Comparison of ENCODE assay signal across 8 cellular contexts in the genomic region with DNA sequence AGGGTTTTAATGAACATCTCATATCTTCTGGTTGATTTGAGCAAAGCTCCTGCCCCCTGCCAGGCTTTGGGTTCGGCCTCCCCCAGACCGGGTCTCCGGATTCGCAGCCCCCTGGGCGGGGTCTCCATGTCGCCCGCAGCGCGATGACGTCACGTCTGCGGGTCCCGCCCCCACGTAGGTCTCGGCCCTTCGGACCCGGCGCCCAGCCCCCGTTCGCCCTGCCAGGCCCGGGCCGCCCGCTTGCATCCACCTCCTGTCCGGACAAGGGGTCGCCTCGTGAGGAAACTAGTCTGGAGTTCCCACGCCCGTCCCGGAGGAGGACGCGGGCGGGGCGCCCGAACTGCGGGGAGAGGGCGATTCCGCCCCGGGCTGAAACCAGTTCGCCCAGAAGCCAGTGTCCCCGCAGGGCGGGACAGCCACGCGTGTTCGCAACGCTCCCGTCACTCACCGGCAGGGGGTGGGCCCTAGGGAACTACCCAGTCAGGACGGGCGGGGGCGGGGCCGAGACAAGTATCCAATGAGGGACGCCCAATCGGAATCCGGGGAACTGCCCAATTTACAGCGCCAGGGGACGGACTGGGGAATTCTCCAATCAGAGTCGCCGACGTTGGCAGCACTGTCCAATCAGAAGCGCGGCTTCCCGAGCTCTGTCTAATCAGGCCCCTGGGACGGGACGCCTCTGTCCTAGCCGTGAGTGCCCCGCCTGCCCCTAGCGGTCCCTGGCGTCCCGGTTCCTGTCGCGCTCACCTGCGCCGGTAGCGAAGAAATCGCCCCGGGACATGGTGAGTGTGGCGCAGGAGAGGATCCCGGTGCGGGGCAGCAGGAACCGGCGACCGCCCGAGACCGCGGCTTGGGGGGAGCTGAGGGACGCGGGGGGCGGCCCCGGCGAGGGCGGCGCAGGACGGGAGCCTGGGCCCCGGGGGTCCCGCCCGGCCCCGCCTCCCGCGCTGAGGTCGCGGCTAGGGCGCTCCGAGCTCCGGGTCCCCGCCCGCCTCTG. TPM values are rescaled to one million over a fixed set of nuclear protein-coding genes. Genes with fewer than 3 reads are reported as not detected.
DNase-seq lines count a peak whose midpoint lies in the region; ATAC-seq, FAIRE-seq and TF ChIP-seq lines count a peak whose summit lies in the region.

A gene (plus strand): TSS at position 682 of the 997 bp plus-strand sequence. CDS start 98 bp downstream, at position 780.

- FAIRE-seq in kidney (lab: Jason Lieb, UNC): peak; percentile 94

- peak within 1 kb of the TSS; percentile 91 to 93 for H3K27ac ChIP-seq in kidney (ENCODE audit: low read depth in 2 of 2, low read length in 2 of 2)

- DNase-seq in AG09319 (ENCODE audit: extremely low read depth, low read depth): peak; percentile 98
- DNase-seq in NCI-H446 treated with DMSO at 0.1 percent for 48 hours (lab: John Stamatoyannopoulos, UW): peak; percentile 98
- DNase-seq in activated CD4-positive, alpha-beta T cell treated with anti-CD3 and anti-CD28 coated beads for 24 hours (ENCODE audit: low read depth in 2 of 2): peak; percentile 96 to 98
- DNase-seq in chondrocyte (ENCODE audit: low spot score): peak; percentile 98
- DNase-seq in kidney: peak; percentile 100
- peak; percentile 93 to 96 for DNase-seq in stimulated activated CD4-positive, alpha-beta T cell treated with anti-CD3 and anti-CD28 coated beads, Interleukin-15, amount 100 ng/mL, for 1 hour (ENCODE audit: low read depth in 1 of 2, low spot score in 1 of 2)

- peak within 1 kb of the TSS; percentile 70 to 79 for H3K4me3 ChIP-seq in kidney (ENCODE audit: low read length in 2 of 2)

- H3K9me3 ChIP-seq in kidney (ENCODE audit: control insufficient read depth in 1 of 2, low read length in 2 of 2): peaks cover 0 to 7% of the 10 kb centered on the region in 2 donors

- peak within 1 kb of the TSS; percentile 69 to 75 for H3K9ac ChIP-seq in kidney (ENCODE audit: low read length in 2 of 2)

- H3K36me3 ChIP-seq in kidney (ENCODE audit: control insufficient read depth in 1 of 2, insufficient read depth in 2 of 2, low read length in 2 of 2): peaks cover 0 to 4% of the 10 kb centered on the region in 2 donors

- TF ChIP-seq CTCF in AG09319 (IDR thresholded peaks at IDR 0.05; ENCODE audit: low read depth, low read length) (peak; percentile 32), chondrocyte (IDR thresholded peaks at IDR 0.05) (peak; percentile 72), kidney (IDR thresholded peaks at IDR 0.05; ENCODE audit: borderline replicate concordance, extremely low read depth, insufficient read depth) (peak; percentile 49)

- intact Hi-C loops in kidney (cut with DNase I): no loop called here

- in situ Hi-C loops in GM18951 (cut with MboI; ENCODE audit: low sequenced_read_pairs, unreplicated experiment): no loop called here

- peak; percentile 46 for TF ChIP-seq POLR2A in GM18951 (IDR thresholded peaks at IDR 0.05; ENCODE audit: extremely low read depth, insufficient read depth, insufficient read length)

- ATAC-seq in HG03175 (IDR thresholded peaks at IDR 0.05; ENCODE audit: unreplicated experiment): peak; percentile 95

- peak within 1 kb of the TSS; percentile 84 for H3K4me3 Mint-ChIP-seq in chondrocyte (ENCODE audit: unreplicated experiment)

- H3K4me1 ChIP-seq in kidney (ENCODE audit: control insufficient read depth in 1 of 2, insufficient read depth in 1 of 2, low read depth in 1 of 2, low read length in 2 of 2): peaks cover 0 to 6% of the 10 kb centered on the region in 2 donors

- peaks cover 15% of the 10 kb centered on the region for H3K4me1 Mint-ChIP-seq in chondrocyte (ENCODE audit: low read depth)

- H3K36me3 Mint-ChIP-seq in chondrocyte (ENCODE audit: low read depth): peaks cover 18% of the 10 kb centered on the region

- H3K27me3 Mint-ChIP-seq in chondrocyte (ENCODE audit: low read depth): no peaks in the 10 kb centered on the region

- peak within 1 kb of the TSS; percentile 91 for H3K27ac Mint-ChIP-seq in chondrocyte (ENCODE audit: unreplicated experiment)

- H3K9me3 Mint-ChIP-seq in chondrocyte (ENCODE audit: low read depth): peaks cover 13% of the 10 kb centered on the region

RNA-seq across cellular contexts. Expression of the gene that starts here (rescaled TPM):
- 7.4 to 9.2 TPM (median 8.5 TPM) in 3 replicates for total RNA-seq in chondrocyte
- total RNA-seq in kidney: 9.8 TPM
- 3.9 TPM for polyA plus RNA-seq in kidney (ENCODE audit: insufficient read depth, low read depth, low replicate concordance)

Comparison
In these comparisons a context has a peak if more than half of its experiments do, and no peak if none do; other contexts are left out.
1. Peak in every context shown above with its lines: DNase-seq, ATAC-seq, H3K4me3 ChIP-seq and H3K27ac ChIP-seq.